ENCODE assay signal across 20 cellular contexts in the genomic region with DNA sequence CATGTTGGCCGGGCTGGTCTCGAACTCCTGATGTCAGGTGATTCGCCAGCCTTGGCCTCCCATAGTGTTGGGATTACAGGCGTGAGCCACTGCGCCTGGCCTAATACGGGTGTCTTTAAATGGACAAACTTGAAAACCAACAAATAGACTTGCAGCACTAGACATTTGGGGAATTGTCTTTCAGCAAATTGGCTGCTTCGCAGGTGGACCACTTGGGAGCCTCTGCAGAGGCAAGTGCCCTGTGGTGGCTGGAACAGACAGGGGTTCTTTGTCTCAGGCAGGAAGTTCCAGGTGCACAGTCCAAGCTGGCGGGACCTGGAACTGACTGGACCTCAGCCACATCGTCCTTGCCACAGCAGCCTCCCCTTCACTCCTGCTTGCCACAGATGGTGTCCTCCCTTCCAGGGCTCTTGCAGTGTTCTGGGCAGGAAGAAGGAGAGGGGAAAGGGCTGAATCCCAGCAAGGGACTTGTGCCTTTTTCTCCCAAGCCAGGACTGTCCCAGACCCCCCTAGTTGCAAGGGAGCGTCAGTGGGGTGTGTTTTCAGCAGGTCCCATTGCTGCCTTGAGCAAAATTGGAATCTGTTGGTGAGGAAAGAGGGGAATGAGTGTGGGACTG.
A peak's percentile ranks its signal among the peaks of the same experiment; 100 is the strongest.
DNase-seq lines count a peak whose midpoint lies in the region; ATAC-seq, FAIRE-seq and TF ChIP-seq lines count a peak whose summit lies in the region.
"Had no signal": no experiment of that assay in that cellular context is flagged by ENCODE, and none has a peak within 500 bp of the region (broad histone marks: within the 10 kb centered on the region; RNA-seq: fewer than 3 reads in every experiment).

No MANE protein-coding gene starts in this region.

- H2BK20ac ChIP-seq in H1 (ENCODE audit: low read length), result 0 out of 2 replicates have a peak overlapping the region, but pooled peaks have one; percentile 61

- H2BK5ac ChIP-seq in H1 (ENCODE audit: low read depth, low read length), result peak overlapping the region; percentile 80; the same call in 1 of the 2 replicates

- peaks cover 16% of the 10 kb centered on the region for H3K4me1 Mint-ChIP-seq in neural progenitor cell

- H4K20me1 ChIP-seq in H1 (replicated peaks in 1 of 2; ENCODE audit: control insufficient read depth in 1 of 2, insufficient read depth in 2 of 2, low read length in 2 of 2) (no peaks in the 10 kb centered on the region), neural progenitor cell (ENCODE audit: low read depth) (no peaks in the 10 kb centered on the region)

- TF ChIP-seq CTCF in H1 (IDR thresholded peaks at IDR 0.05; ENCODE audit: control extremely low read depth in 1 of 3, insufficient read depth in 1 of 3, low read depth in 1 of 3, low read length in 3 of 3), result no peak
- TF ChIP-seq CTCF in neural progenitor cell (IDR thresholded peaks at IDR 0.05), result no peak

- no peak for ATAC-seq in GM21576 (IDR thresholded peaks at IDR 0.05; ENCODE audit: unreplicated experiment)
- ATAC-seq: Panc1 had no signal

- peaks cover 10% of the 10 kb centered on the region for H3K27me3 Mint-ChIP-seq in neural progenitor cell (ENCODE audit: insufficient read depth, low read depth)

- H3K36me3 ChIP-seq in H1 (ENCODE audit: control insufficient read depth in 2 of 4, insufficient read depth in 4 of 4, low read length in 3 of 4), result no peaks in the 10 kb centered on the region
- H3K36me3 ChIP-seq in neural progenitor cell, result no peaks in the 10 kb centered on the region
- H3K36me3 ChIP-seq: SJSA1 had no signal

- no peak overlapping the region for H4K91ac ChIP-seq in H1 (replicated peaks; ENCODE audit: insufficient read length, low read length)

- H3K79me1 ChIP-seq in H1 (ENCODE audit: low read depth, low read length), result no peaks in the 10 kb centered on the region

- no peak overlapping the region for H2BK120ac ChIP-seq in H1 (replicated peaks; ENCODE audit: low read depth, low read length)

- H3K4me1 ChIP-seq in H1 (replicated peaks in 1 of 4; ENCODE audit: control insufficient read depth in 3 of 4, insufficient read depth in 4 of 4, low read length in 3 of 4) (peaks cover 0 to 16% (median 9%) of the 10 kb centered on the region in 4 experiments; a peak in 6 of 7 replicates), neural progenitor cell (peaks cover 9% of the 10 kb centered on the region)
- H3K4me1 ChIP-seq: SJSA1 had no signal

- H3K4me3 Mint-ChIP-seq in neural progenitor cell, result no peak overlapping the region

- H3K4ac ChIP-seq in H1 (replicated peaks; ENCODE audit: insufficient read length, low read depth, low read length), result no peak overlapping the region

- H3K36me3 Mint-ChIP-seq in neural progenitor cell, result no peaks in the 10 kb centered on the region

- H2BK15ac ChIP-seq in H1 (ENCODE audit: low read length), result peak overlapping the region; percentile 90

- H3K4me3 ChIP-seq in H1 (ENCODE audit: extremely low read depth in 1 of 4, insufficient read depth in 2 of 4, low read depth in 3 of 4, low read length in 4 of 4) (no peak overlapping the region), neural progenitor cell (no peak overlapping the region)
- H3K4me3 ChIP-seq: GM23248, SJSA1 had no signal

- H3K9ac ChIP-seq in H1 (replicated peaks in 1 of 4; ENCODE audit: extremely low read depth in 1 of 4, low read depth in 3 of 4, low read length in 3 of 4) (no peak overlapping the region; a peak in 1 of 7 replicates), neural progenitor cell (no peak overlapping the region)
- H3K9ac ChIP-seq: GM23248 had no signal

- H3K27ac Mint-ChIP-seq in neural progenitor cell, result no peak overlapping the region

- H3K9me3 Mint-ChIP-seq in neural progenitor cell, result no peaks in the 10 kb centered on the region

- TF ChIP-seq EP300 in H1 (IDR thresholded peaks at IDR 0.05; ENCODE audit: borderline replicate concordance in 1 of 2, low read depth in 2 of 2, low read length in 2 of 2), result no peak

- no peak for TF ChIP-seq RAD21 in H1 (IDR thresholded peaks at IDR 0.05 in 1 of 2, conservative IDR thresholded peaks at IDR 0.05 in 1 of 2; ENCODE audit: low read depth in 2 of 2, low read length in 2 of 2)

- H2AFZ ChIP-seq in H1 (ENCODE audit: low read length) (peak overlapping the region; percentile 96), neural progenitor cell (replicated peaks) (peak overlapping the region; percentile 82)
- H2AFZ ChIP-seq: GM23248 had no signal

- no peak overlapping the region for H2AK5ac ChIP-seq in H1 (ENCODE audit: low read depth, low read length)

- no peak overlapping the region for H3K27ac ChIP-seq in H1 (ENCODE audit: low read depth, low read length)
- H3K27ac ChIP-seq in neural progenitor cell, result no peak overlapping the region
- H3K27ac ChIP-seq: GM23248, SJSA1 had no signal

- POLR2A ChIA-PET in H1 (lab: Charles Lee; ENCODE audit: partially characterized antibody), result no interaction called here

- in situ Hi-C loops in G401 (cut with HindIII; ENCODE audit: low sequenced_read_pairs), result no loop called here

- peak; percentile 42 for DNase-seq in activated effector memory CD4-positive, alpha-beta T cell treated with anti-CD3 and anti-CD28 coated beads, Interleukin-2, amount 50 U/mL, for 16 hours
- no peak for DNase-seq in activated effector memory CD4-positive, alpha-beta T cell treated with Interleukin-2 at 50 U/mL for 16 hours
- DNase-seq in H1 (ENCODE audit: low read depth in 1 of 2, low spot score in 2 of 2), result peak in 1 of 2 experiments; percentile 62
- no peak for DNase-seq in neural progenitor cell (ENCODE audit: low spot score)
- DNase-seq in stimulated activated CD4-positive, alpha-beta T cell treated with anti-CD3 and anti-CD28 coated beads, Interleukin-2, amount 100 ng/mL, for 48 hours, result no peak
- no peak for DNase-seq in anterior cingulate cortex (lab: John Stamatoyannopoulos, UW)
- no peak for DNase-seq in G401 (ENCODE audit: low spot score)
- DNase-seq: KG1; NCI-H1105; NCI-H146; NCI-H2029; NCI-H345; NCI-H774; NK-92 treated with Interleukin-12 subunit alpha and Interleukin-12 subunit beta, amount 100 ng/mL, for 24 hours had no signal

- no peak overlapping the region for H3K56ac ChIP-seq in H1 (replicated peaks; ENCODE audit: insufficient read length, low read depth, low read length)

- H3K23ac ChIP-seq in H1 (ENCODE audit: insufficient read length), result no peak overlapping the region

- WGBS in H1 (ENCODE audit: extremely low coverage in 1 of 2, insufficient coverage in 1 of 2, insufficient read length in 1 of 2, insufficient replicate concordance in 2 of 2, low coverage in 1 of 2, low lambda C conversion rate in 2 of 2, missing lambda C conversion rate in 1 of 2), 2 experiments, result 79% methylated on average over 9 of the region's 10 CpGs; no CpG with 5 or more reads in 1 of the 2 experiments

- CTCF ChIA-PET in H1 (lab: Charles Lee; ENCODE audit: partially characterized antibody), result interaction anchor here (1.0 to 6.7 kb wide), 8 partner anchors 10 to 189 kb away, joined by 3 to 53 read pairs (median 6); no protein-coding TSS in a partner anchor

- H3K4me2 ChIP-seq in H1 (ENCODE audit: insufficient read depth in 1 of 2, low read depth in 2 of 2, low read length in 2 of 2), result peak overlapping the region; percentile 13 to 39; a peak in 2 of 4 replicates
- H3K4me2 ChIP-seq in neural progenitor cell, result no peak overlapping the region

- H4K8ac ChIP-seq in H1 (ENCODE audit: extremely low read depth, insufficient read depth, low read length), result no peak overlapping the region

- H3K27me3 ChIP-seq in H1 (replicated peaks in 1 of 4; ENCODE audit: control insufficient read depth in 3 of 4, extremely low read depth in 1 of 4, insufficient read depth in 3 of 4, low read length in 3 of 4) (no peaks in the 10 kb centered on the region), neural progenitor cell (no peaks in the 10 kb centered on the region)
- H3K27me3 ChIP-seq: SJSA1 had no signal

- no peak for TF ChIP-seq POLR2A in H1 (IDR thresholded peaks at IDR 0.05; ENCODE audit: control extremely low read depth in 1 of 2, low read depth in 2 of 2, low read length in 2 of 2)

- no peaks in the 10 kb centered on the region for H3K79me2 ChIP-seq in H1 (ENCODE audit: control insufficient read depth in 1 of 2, insufficient read depth in 2 of 2, low read length in 2 of 2)
- H3K79me2 ChIP-seq in neural progenitor cell (ENCODE audit: low read depth), result no peaks in the 10 kb centered on the region

- peak overlapping the region; percentile 63; the same call in 1 of the 2 replicates for H2BK12ac ChIP-seq in H1 (ENCODE audit: low read depth, low read length)

- no peaks in the 10 kb centered on the region for H3K23me2 ChIP-seq in H1 (ENCODE audit: low read depth, low read length)

- peak overlapping the region; percentile 60; the same call in 1 of the 2 replicates for H3K18ac ChIP-seq in H1 (ENCODE audit: extremely low read depth, low read length)

- FAIRE-seq in H1 (lab: Jason Lieb, UNC), result no peak
- FAIRE-seq: D721Med, GM12891 had no signal

- H3F3A ChIP-seq in neural progenitor cell (ENCODE audit: low read depth), result no peaks in the 10 kb centered on the region

- H4K5ac ChIP-seq in H1 (ENCODE audit: insufficient read length, low read depth, low read length), result no peak overlapping the region

- H3K9me3 ChIP-seq in H1 (ENCODE audit: insufficient read depth in 2 of 2, low read depth in 1 of 2, low read length in 1 of 2) (no peaks in the 10 kb centered on the region), neural progenitor cell (ENCODE audit: low read depth) (no peaks in the 10 kb centered on the region)
- H3K9me3 ChIP-seq: SJSA1 had no signal

- no peak overlapping the region for H3K14ac ChIP-seq in H1 (ENCODE audit: insufficient read length)

TF ChIP-seq in H1, 55 proteins besides CTCF, POLR2A, EP300 and RAD21:
- TF ChIP-seq SAP30 (IDR thresholded peaks at IDR 0.05; ENCODE audit: insufficient read depth, insufficient replicate concordance, low read length) (no peak), PHF8 (conservative IDR thresholded peaks at IDR 0.05; ENCODE audit: low read depth, low read length) (no peak), CHD2 (IDR thresholded peaks at IDR 0.05; ENCODE audit: low read length) (no peak), NRF1 (IDR thresholded peaks at IDR 0.05; ENCODE audit: low read depth, low read length) (no peak)
